35 cellular contexts compared by ENCODE assay signal in the genomic region with DNA sequence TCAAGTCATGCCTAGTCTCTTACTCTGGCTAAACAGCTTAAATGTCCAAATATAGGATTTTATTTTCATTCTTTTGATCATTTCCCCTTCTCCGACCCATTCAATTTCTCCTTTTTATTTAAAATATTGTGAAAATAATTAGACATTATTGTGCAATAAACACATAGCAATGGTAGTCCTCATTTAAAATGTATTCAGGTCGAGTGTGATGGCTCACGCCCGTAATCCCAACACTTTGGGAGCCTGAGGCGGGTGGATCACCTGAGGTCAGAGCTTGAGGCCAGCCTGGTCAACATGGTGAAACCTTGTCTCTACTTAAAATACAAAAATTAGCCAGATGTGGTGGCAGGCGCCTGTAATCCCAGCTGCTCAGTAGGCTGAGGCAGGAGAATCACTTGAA.
"Had no signal": no experiment of that assay in that cellular context is flagged by ENCODE, and none has a peak within 500 bp of the region (broad histone marks: within the 10 kb centered on the region; RNA-seq: fewer than 3 reads in every experiment).

No MANE protein-coding gene starts in this region.

- H3K27me3 ChIP-seq: MG63 had no signal

- DNase-seq: Karpas-422, Kasumi-1, MG63, MM.1S, MV-4-11, NCI-H1048, NCI-H1092, NCI-H1092 treated with DMSO at 0.1 percent for 48 hours, NCI-H1105, NCI-H1105 treated with DMSO at 0.1 percent for 48 hours, NCI-H1417, NCI-H1417 treated with DMSO at 0.1 percent for 48 hours, NCI-H1436, NCI-H1436 treated with DMSO at 0.1 percent for 48 hours, NCI-H146, NCI-H1694, NCI-H1694 treated with DMSO at 0.1 percent for 48 hours, NCI-H187, NCI-H187 treated with DMSO at 0.1 percent for 48 hours, NCI-H1930, NCI-H2029, NCI-H2029 treated with DMSO at 0.1 percent for 48 hours, NCI-H2081, NCI-H2081 treated with DMSO at 0.1 percent for 48 hours, NCI-H2107, NCI-H2171, NCI-H2171 treated with DMSO at 0.1 percent for 48 hours, NCI-H2227 treated with DMSO at 0.1 percent for 48 hours, NCI-H226, NCI-H345, NCI-H446, NCI-H446 treated with DMSO at 0.1 percent for 48 hours, NCI-H510A, NCI-H510A treated with DMSO at 0.1 percent for 48 hours, NCI-H524 had no signal

- H3K4me3 ChIP-seq: MG63 had no signal

- H3K9me3 ChIP-seq: MG63 had no signal
